In the genomic region with DNA sequence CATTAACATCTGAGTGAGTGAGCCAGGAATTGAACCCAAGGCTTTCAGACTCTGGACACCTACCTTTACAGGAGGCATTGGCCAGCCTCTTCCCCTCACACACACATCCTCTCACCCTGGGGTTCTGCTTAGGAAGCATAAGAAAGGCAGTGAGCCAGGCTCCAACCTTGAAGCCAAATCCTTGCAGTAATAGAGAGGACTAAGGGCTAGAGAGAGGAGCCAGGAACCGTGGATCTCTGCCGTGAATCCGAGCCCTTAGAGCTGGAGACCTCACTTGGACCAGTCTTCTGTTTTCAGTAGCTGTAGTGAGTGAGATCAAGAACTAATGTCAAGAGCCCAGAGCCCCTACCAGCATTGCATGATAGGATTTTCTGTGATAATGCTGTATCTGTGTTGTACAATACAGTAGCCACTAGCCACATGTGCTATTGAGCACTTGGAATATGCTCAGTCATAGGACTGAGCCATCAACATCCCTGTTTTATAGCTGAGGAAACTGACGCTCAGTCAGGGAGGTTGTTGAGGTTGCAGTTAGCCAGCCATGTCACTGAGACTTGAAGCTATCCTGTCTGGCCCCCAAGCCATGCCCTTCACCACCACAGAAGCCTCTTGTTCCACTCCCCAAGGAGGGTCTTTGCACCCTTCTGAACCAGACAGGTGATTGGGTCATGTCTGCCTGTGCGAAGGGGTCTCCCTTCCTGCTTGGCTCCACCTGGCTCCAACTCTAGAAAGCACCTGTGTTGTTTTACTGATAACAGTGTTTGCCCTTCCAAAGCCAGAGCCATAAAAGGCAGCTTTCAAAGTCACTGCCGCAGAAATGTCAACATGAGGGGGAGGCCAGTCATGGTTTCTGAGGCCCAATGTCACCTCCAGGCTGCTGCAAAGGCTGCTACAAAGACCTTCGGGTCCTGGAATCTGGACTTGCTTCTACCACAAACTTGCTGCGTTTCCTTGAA, we compare ENCODE assay signal across 8 cellular contexts.
A peak's percentile ranks its signal among the peaks of the same experiment; 100 is the strongest.
DNase-seq lines count a peak whose midpoint lies in the region; ATAC-seq, FAIRE-seq and TF ChIP-seq lines count a peak whose summit lies in the region.

No MANE protein-coding gene starts in this region.

- no peak overlapping the region for H4K91ac ChIP-seq in mesenchymal stem cell (ENCODE audit: low read length)

- no peak overlapping the region for H2AK5ac ChIP-seq in mesenchymal stem cell (ENCODE audit: low read length, severe bottlenecking)

- no peak overlapping the region for H3K14ac ChIP-seq in mesenchymal stem cell (ENCODE audit: low read length in 2 of 2)

- peaks cover 0 to 15% of the 10 kb centered on the region in 2 donors for H3K9me3 Mint-ChIP-seq in activated naive CD4-positive, alpha-beta T cell treated with anti-CD3 and anti-CD28 coated beads, Interleukin-2, amount 50 U/mL, for 72 hours

- no peaks in the 10 kb centered on the region for H3F3A ChIP-seq in Loucy (ENCODE audit: low read depth)

- WGBS in A549 (ENCODE audit: missing lambda C conversion rate): 57% methylated on average over 8 of the region's 8 CpGs
- 82% methylated on average over 8 of the region's 8 CpGs for WGBS in mesenchymal stem cell

- CTCF ChIA-PET in A549 (lab: Yijun Ruan, JAX): no interaction called here

- POLR2A ChIA-PET in A549 (lab: Yijun Ruan, JAX): interaction anchor here (0.7 to 2.1 kb wide), 2 partner anchors 18 to 101 kb away, joined by 3 to 7 read pairs; a partner anchor contains a TSS

- H2BK120ac ChIP-seq in mesenchymal stem cell (ENCODE audit: low read depth, low read length): no peak overlapping the region

- no peak for TF ChIP-seq POLR2A in A549 (IDR thresholded peaks at IDR 0.05; ENCODE audit: low read length)

- peak overlapping the region; percentile 15 for H3K9ac ChIP-seq in Loucy (ENCODE audit: low read depth, low read length, poor library complexity, severe bottlenecking)
- H3K9ac ChIP-seq in mesenchymal stem cell (ENCODE audit: low read length): peak overlapping the region; percentile 69

- TF ChIP-seq RAD21 in A549 (conservative IDR thresholded peaks at IDR 0.05 in 1 of 2, IDR thresholded peaks at IDR 0.05 in 1 of 2): no peak

- TF ChIP-seq CTCF in A549 (IDR thresholded peaks at IDR 0.05) (no peak), Loucy (conservative IDR thresholded peaks at IDR 0.05; ENCODE audit: low read length) (no peak)

- H3K36me3 ChIP-seq in Loucy (ENCODE audit: insufficient read depth, low read length) (no peaks in the 10 kb centered on the region), mesenchymal stem cell (ENCODE audit: control insufficient read depth in 1 of 2, insufficient read depth in 2 of 2, low read depth in 1 of 2, low read length in 2 of 2) (no peaks in the 10 kb centered on the region)

- H3K27ac ChIP-seq in A549: peak overlapping the region; percentile 81 to 91
- no peak overlapping the region for H3K27ac ChIP-seq in mesenchymal stem cell (ENCODE audit: low read length, poor library complexity, severe bottlenecking)

- peak overlapping the region in 1 of 2 experiments; percentile 52 for H3K4ac ChIP-seq in mesenchymal stem cell (ENCODE audit: low read depth in 1 of 2, low read length in 2 of 2)

- DNase-seq in A549 (ENCODE audit: low read depth in 1 of 2, low spot score in 1 of 2): no peak
- no peak for DNase-seq in activated naive CD4-positive, alpha-beta T cell treated with anti-CD3 and anti-CD28 coated beads, Interleukin-2, amount 50 U/mL, for 72 hours (ENCODE audit: low spot score in 2 of 2)
- no peak for DNase-seq in mesenchymal stem cell
- DNase-seq in SIG-M5 treated with dmso at 0.1 percent for 504 hours (lab: John Stamatoyannopoulos, UW; ENCODE audit: unreplicated experiment): no peak
- DNase-seq in NOMO-1 treated with DMSO at 0.1 percent for 48 hours (lab: John Stamatoyannopoulos, UW; ENCODE audit: unreplicated experiment): no peak

- H3K4me3 ChIP-seq in A549: no peak overlapping the region
- peak overlapping the region; percentile 3 for H3K4me3 ChIP-seq in Loucy (ENCODE audit: low read length, poor library complexity, severe bottlenecking)
- H3K4me3 ChIP-seq in mesenchymal stem cell (ENCODE audit: insufficient read depth in 1 of 2, low read depth in 1 of 2, low read length in 2 of 2): no peak overlapping the region

- no peak for TF ChIP-seq EP300 in A549 (IDR thresholded peaks at IDR 0.05)

- H3K36me3 Mint-ChIP-seq in activated naive CD4-positive, alpha-beta T cell treated with anti-CD3 and anti-CD28 coated beads, Interleukin-2, amount 50 U/mL, for 72 hours: peaks cover 0 to 11% of the 10 kb centered on the region in 2 donors

- no peaks in the 10 kb centered on the region for H4K20me1 ChIP-seq in Loucy (ENCODE audit: insufficient read depth, low read length, poor library complexity, severe bottlenecking)

- peak overlapping the region; percentile 25; the same call in 2 of the 3 replicates for H3K4me2 ChIP-seq in A549
- peak overlapping the region; percentile 33 for H3K4me2 ChIP-seq in Loucy (ENCODE audit: low read depth, low read length, poor library complexity, severe bottlenecking)
- no peak overlapping the region for H3K4me2 ChIP-seq in mesenchymal stem cell (ENCODE audit: low read length, poor library complexity, severe bottlenecking)

- H2AFZ ChIP-seq in Loucy (ENCODE audit: low read length): peak overlapping the region; percentile 59
- no peak overlapping the region for H2AFZ ChIP-seq in mesenchymal stem cell (ENCODE audit: low read depth, low read length)

- peak overlapping the region; percentile 22 to 72 for H2BK12ac ChIP-seq in mesenchymal stem cell (ENCODE audit: low read length in 2 of 2)

- FAIRE-seq in A549 (lab: Jason Lieb, UNC): no peak

- H3K9me2 ChIP-seq in Loucy (replicated peaks; ENCODE audit: low read depth, low read length): no peaks in the 10 kb centered on the region

- H2BK15ac ChIP-seq in mesenchymal stem cell (ENCODE audit: low read depth, poor library complexity, severe bottlenecking): no peak overlapping the region

- H3K79me2 ChIP-seq in Loucy (ENCODE audit: insufficient read depth, low read length): no peaks in the 10 kb centered on the region

- peak overlapping the region in 1 of 2 experiments; percentile 25 for H3K18ac ChIP-seq in mesenchymal stem cell (ENCODE audit: low read depth in 1 of 2, low read length in 2 of 2)

- ATAC-seq in A549: peak in 1 of 2 experiments; percentile 11; a peak in 1 of 6 replicates
- peak; percentile 13 to 37 for ATAC-seq in activated naive CD4-positive, alpha-beta T cell treated with anti-CD3 and anti-CD28 coated beads, Interleukin-2, amount 50 U/mL, for 72 hours
- ATAC-seq in GM19463 (IDR thresholded peaks at IDR 0.05; ENCODE audit: unreplicated experiment): no peak
- ATAC-seq in GM18511 (IDR thresholded peaks at IDR 0.05; ENCODE audit: unreplicated experiment): no peak

- peak overlapping the region in 1 of 2 donors; percentile 5 for H3K27ac Mint-ChIP-seq in activated naive CD4-positive, alpha-beta T cell treated with anti-CD3 and anti-CD28 coated beads, Interleukin-2, amount 50 U/mL, for 72 hours

- no peaks in the 10 kb centered on the region for H3K27me3 ChIP-seq in Loucy (ENCODE audit: insufficient read depth, low read length, poor library complexity, severe bottlenecking)
- H3K27me3 ChIP-seq in mesenchymal stem cell (ENCODE audit: control insufficient read depth in 1 of 2, insufficient read depth in 1 of 2, low read length in 2 of 2): no peaks in the 10 kb centered on the region

- H3K4me1 ChIP-seq in A549 (peaks cover 52% of the 10 kb centered on the region), Loucy (ENCODE audit: insufficient read depth, low read length, poor library complexity, severe bottlenecking) (peaks cover 34% of the 10 kb centered on the region), mesenchymal stem cell (ENCODE audit: control insufficient read depth, insufficient read depth, low read depth, low read length) (peaks cover 11% of the 10 kb centered on the region)

- H3K9me3 ChIP-seq in A549: no peaks in the 10 kb centered on the region
- no peaks in the 10 kb centered on the region for H3K9me3 ChIP-seq in Loucy (ENCODE audit: insufficient read depth, low read depth, low read length)
- no peaks in the 10 kb centered on the region for H3K9me3 ChIP-seq in mesenchymal stem cell (ENCODE audit: control insufficient read depth, low read length)

- no peak overlapping the region for H3K23ac ChIP-seq in mesenchymal stem cell (ENCODE audit: low read length in 2 of 2)

- no peaks in the 10 kb centered on the region for H3K79me1 ChIP-seq in mesenchymal stem cell (replicated peaks; ENCODE audit: low read length, poor library complexity, severe bottlenecking)

- no peak overlapping the region for H4K8ac ChIP-seq in mesenchymal stem cell (ENCODE audit: low read length)

- no peak overlapping the region for H2BK5ac ChIP-seq in mesenchymal stem cell (ENCODE audit: low read depth, low read length, poor library complexity, severe bottlenecking)

TF ChIP-seq in A549, 52 proteins besides CTCF, POLR2A, EP300 and RAD21 (continues in another document):
- TF ChIP-seq, protein P1, sequence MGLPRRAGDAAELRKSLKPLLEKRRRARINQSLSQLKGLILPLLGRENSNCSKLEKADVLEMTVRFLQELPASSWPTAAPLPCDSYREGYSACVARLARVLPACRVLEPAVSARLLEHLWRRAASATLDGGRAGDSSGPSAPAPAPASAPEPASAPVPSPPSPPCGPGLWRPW (IDR thresholded peaks at IDR 0.05): no peak
- no peak for TF ChIP-seq CHD2 (IDR thresholded peaks at IDR 0.05; ENCODE audit: low read length, partially characterized antibody)
- no peak for TF ChIP-seq MAZ (IDR thresholded peaks at IDR 0.05; ENCODE audit: borderline replicate concordance, low read depth, low read length)
- TF ChIP-seq HOXA7 (CRISPR knock-in tag; IDR thresholded peaks at IDR 0.05): no peak
- TF ChIP-seq EHF (CRISPR knock-in tag; IDR thresholded peaks at IDR 0.05): no peak
- no peak for TF ChIP-seq ZNF302 (CRISPR knock-in tag; IDR thresholded peaks at IDR 0.05)
- TF ChIP-seq BHLHE40 (IDR thresholded peaks at IDR 0.05; ENCODE audit: low read depth, low read length): no peak
- TF ChIP-seq, protein P2, sequence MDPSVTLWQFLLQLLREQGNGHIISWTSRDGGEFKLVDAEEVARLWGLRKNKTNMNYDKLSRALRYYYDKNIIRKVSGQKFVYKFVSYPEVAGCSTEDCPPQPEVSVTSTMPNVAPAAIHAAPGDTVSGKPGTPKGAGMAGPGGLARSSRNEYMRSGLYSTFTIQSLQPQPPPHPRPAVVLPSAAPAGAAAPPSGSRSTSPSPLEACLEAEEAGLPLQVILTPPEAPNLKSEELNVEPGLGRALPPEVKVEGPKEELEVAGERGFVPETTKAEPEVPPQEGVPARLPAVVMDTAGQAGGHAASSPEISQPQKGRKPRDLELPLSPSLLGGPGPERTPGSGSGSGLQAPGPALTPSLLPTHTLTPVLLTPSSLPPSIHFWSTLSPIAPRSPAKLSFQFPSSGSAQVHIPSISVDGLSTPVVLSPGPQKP (IDR thresholded peaks at IDR 0.05; ENCODE audit: low read depth, low read length): no peak
- TF ChIP-seq, protein P3, sequence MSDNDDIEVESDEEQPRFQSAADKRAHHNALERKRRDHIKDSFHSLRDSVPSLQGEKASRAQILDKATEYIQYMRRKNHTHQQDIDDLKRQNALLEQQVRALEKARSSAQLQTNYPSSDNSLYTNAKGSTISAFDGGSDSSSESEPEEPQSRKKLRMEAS (IDR thresholded peaks at IDR 0.05): no peak
- no peak for TF ChIP-seq RNF2 (IDR thresholded peaks at IDR 0.05; ENCODE audit: borderline replicate concordance, low read depth)

Comparison
In these comparisons a context has a peak if more than half of its experiments do, and no peak if none do; other contexts are left out.
1. ATAC-seq: peak in activated naive CD4-positive, alpha-beta T cell treated with anti-CD3 and anti-CD28 coated beads, Interleukin-2, amount 50 U/mL, for 72 hours (2 of 2); none in GM19463 (single experiment) and GM18511 (single experiment).